Comparison of ENCODE assay signal across 28 cellular contexts in the genomic region with DNA sequence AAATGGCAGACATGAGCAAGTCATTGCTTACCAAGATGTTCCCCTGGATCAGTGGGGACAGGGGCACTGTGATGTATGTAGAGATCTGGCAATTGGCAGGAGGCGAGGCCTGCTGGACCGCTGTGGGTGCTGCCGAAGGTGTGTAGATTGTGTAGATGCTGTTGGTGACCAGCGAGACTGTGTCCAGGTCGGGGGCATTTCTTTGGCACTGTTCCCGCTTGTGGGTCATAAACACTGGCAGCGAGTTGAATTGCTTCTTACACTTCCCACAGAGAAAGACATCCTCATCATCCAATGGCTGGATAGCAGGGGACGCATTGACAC. TPM values are rescaled to one million over a fixed set of nuclear protein-coding genes. Genes with fewer than 3 reads are reported as not detected.
"Had no signal": no experiment of that assay in that cellular context is flagged by ENCODE, and none has a peak within 500 bp of the region (broad histone marks: within the 10 kb centered on the region; RNA-seq: fewer than 3 reads in every experiment).

No MANE protein-coding gene starts in this region.

- H3K27me3 ChIP-seq: dorsolateral prefrontal cortex, esophagus squamous epithelium, gastrocnemius medialis, heart left ventricle, hepatocyte had no signal

- H3K4me2 ChIP-seq: hepatocyte had no signal

- H3K4me1 ChIP-seq: esophagus squamous epithelium, gastrocnemius medialis, heart left ventricle, lower lobe of right lung had no signal

- H3K27ac ChIP-seq: coronary artery, dorsolateral prefrontal cortex, esophagus squamous epithelium, gastrocnemius medialis, heart left ventricle, hepatocyte, lower lobe of right lung had no signal

- H3K9me3 ChIP-seq: gastrocnemius medialis, heart left ventricle, lower lobe of right lung had no signal

- ATAC-seq: gastrocnemius medialis, left colon, left lobe of liver, left ventricle myocardium superior had no signal

- H3K36me3 ChIP-seq: esophagus squamous epithelium, gastrocnemius medialis, heart left ventricle, lower lobe of right lung had no signal

- H2AFZ ChIP-seq: hepatocyte had no signal

- DNase-seq: dermis blood vessel endothelial cell; dorsolateral prefrontal cortex; effector CD4-positive, alpha-beta T cell; effector memory CD4-positive, alpha-beta T cell; esophagus squamous epithelium; foreskin fibroblast; foreskin melanocyte; gastrocnemius medialis; heart left ventricle; hypothalamus; immature natural killer cell; islet precursor cell; kidney glomerular epithelial cell; left colon; left ventricle myocardium superior; lower lobe of right lung; mesendoderm; midbrain; naive thymus-derived CD4-positive, alpha-beta T cell had no signal

- H3K4me3 ChIP-seq: coronary artery, dorsolateral prefrontal cortex, esophagus squamous epithelium, gastrocnemius medialis, heart left ventricle, hepatocyte, lower lobe of right lung had no signal

RNA-seq across cellular contexts. Expression of a gene that starts 52.7 kb away (rescaled TPM):
- total RNA-seq: endothelial cell of umbilical vein; epithelial cell of proximal tubule; esophagus squamous epithelium; gastrocnemius medialis; hepatocyte; left colon; left lobe of liver; left ventricle myocardium superior; lower leg skin; lung microvascular endothelial cell; mucosa of gallbladder; naive thymus-derived CD4-positive, alpha-beta T cell had no signal
- polyA plus RNA-seq: endothelial cell of umbilical vein; esophagus; heart left ventricle; hepatocyte; naive thymus-derived CD4-positive, alpha-beta T cell had no signal
